In the genomic region with DNA sequence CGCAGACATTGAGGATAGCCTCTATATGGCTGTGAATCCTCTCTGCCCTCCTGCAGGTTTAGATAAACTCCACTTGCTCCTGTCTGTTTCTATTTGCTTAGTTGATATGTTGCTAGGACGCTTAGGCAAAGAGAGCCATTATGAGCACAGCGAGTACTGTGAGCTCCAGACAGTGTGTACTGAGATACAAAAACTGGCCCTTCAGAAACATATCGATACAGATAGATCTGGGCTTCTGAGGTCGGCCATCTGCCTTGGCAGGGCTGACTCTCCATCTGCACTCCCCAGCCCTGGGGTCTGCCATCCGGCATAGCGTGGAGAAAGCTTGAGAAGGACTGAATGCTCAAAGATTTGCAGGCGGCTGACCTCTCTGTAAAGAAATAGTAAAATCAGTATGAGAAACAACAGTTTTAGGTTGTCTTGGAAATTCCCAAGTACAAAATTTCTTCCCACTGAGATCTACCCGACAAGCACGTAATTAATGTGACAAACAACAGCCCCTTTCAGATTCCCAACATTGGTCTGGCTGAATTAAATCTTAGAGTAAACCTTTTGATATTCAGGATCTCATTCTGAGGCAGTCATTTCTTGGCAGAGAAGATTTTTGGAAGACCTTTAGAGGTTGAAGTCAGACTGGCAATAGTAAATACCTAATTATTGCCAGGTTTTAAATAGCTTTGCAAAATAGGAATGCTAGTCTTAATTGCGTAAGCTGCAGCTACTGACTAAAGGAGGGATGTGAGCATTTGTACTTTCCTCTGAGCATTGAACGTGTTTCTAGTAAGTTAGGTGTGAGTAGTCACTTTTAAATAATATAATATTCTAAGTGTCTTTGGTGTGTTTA, we compare ENCODE assay signal across 1 cellular context.
TF ChIP-seq lines count a peak whose summit lies in the region.

No MANE protein-coding gene starts in this region.

TF ChIP-seq in GM23338, 12 proteins besides CTCF, POLR2A, EP300 and RAD21:
- TF ChIP-seq STAT1 (IDR thresholded peaks at IDR 0.05; ENCODE audit: unreplicated experiment) (no peak), NANOG (IDR thresholded peaks at IDR 0.05; ENCODE audit: borderline replicate concordance) (no peak), JUNB (IDR thresholded peaks at IDR 0.05; ENCODE audit: unreplicated experiment) (no peak), CREB1 (CRISPR knock-in tag; IDR thresholded peaks at IDR 0.05; ENCODE audit: low read depth) (no peak), EZH2phosphoT487 (IDR thresholded peaks at IDR 0.05; ENCODE audit: unreplicated experiment) (no peak), EZH2 (IDR thresholded peaks at IDR 0.05; ENCODE audit: low read depth, unreplicated experiment) (no peak), POLR2AphosphoS5 (IDR thresholded peaks at IDR 0.05; ENCODE audit: low read depth) (no peak), ZNF114 (CRISPR knock-in tag; IDR thresholded peaks at IDR 0.05) (no peak), ZNF331 (CRISPR knock-in tag; IDR thresholded peaks at IDR 0.05; ENCODE audit: low read depth) (no peak), ETS1 (IDR thresholded peaks at IDR 0.05) (no peak)
- TF ChIP-seq, protein P1, sequence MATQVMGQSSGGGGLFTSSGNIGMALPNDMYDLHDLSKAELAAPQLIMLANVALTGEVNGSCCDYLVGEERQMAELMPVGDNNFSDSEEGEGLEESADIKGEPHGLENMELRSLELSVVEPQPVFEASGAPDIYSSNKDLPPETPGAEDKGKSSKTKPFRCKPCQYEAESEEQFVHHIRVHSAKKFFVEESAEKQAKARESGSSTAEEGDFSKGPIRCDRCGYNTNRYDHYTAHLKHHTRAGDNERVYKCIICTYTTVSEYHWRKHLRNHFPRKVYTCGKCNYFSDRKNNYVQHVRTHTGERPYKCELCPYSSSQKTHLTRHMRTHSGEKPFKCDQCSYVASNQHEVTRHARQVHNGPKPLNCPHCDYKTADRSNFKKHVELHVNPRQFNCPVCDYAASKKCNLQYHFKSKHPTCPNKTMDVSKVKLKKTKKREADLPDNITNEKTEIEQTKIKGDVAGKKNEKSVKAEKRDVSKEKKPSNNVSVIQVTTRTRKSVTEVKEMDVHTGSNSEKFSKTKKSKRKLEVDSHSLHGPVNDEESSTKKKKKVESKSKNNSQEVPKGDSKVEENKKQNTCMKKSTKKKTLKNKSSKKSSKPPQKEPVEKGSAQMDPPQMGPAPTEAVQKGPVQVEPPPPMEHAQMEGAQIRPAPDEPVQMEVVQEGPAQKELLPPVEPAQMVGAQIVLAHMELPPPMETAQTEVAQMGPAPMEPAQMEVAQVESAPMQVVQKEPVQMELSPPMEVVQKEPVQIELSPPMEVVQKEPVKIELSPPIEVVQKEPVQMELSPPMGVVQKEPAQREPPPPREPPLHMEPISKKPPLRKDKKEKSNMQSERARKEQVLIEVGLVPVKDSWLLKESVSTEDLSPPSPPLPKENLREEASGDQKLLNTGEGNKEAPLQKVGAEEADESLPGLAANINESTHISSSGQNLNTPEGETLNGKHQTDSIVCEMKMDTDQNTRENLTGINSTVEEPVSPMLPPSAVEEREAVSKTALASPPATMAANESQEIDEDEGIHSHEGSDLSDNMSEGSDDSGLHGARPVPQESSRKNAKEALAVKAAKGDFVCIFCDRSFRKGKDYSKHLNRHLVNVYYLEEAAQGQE (IDR thresholded peaks at IDR 0.05; ENCODE audit: unreplicated experiment), result no peak
- TF ChIP-seq, protein P2, sequence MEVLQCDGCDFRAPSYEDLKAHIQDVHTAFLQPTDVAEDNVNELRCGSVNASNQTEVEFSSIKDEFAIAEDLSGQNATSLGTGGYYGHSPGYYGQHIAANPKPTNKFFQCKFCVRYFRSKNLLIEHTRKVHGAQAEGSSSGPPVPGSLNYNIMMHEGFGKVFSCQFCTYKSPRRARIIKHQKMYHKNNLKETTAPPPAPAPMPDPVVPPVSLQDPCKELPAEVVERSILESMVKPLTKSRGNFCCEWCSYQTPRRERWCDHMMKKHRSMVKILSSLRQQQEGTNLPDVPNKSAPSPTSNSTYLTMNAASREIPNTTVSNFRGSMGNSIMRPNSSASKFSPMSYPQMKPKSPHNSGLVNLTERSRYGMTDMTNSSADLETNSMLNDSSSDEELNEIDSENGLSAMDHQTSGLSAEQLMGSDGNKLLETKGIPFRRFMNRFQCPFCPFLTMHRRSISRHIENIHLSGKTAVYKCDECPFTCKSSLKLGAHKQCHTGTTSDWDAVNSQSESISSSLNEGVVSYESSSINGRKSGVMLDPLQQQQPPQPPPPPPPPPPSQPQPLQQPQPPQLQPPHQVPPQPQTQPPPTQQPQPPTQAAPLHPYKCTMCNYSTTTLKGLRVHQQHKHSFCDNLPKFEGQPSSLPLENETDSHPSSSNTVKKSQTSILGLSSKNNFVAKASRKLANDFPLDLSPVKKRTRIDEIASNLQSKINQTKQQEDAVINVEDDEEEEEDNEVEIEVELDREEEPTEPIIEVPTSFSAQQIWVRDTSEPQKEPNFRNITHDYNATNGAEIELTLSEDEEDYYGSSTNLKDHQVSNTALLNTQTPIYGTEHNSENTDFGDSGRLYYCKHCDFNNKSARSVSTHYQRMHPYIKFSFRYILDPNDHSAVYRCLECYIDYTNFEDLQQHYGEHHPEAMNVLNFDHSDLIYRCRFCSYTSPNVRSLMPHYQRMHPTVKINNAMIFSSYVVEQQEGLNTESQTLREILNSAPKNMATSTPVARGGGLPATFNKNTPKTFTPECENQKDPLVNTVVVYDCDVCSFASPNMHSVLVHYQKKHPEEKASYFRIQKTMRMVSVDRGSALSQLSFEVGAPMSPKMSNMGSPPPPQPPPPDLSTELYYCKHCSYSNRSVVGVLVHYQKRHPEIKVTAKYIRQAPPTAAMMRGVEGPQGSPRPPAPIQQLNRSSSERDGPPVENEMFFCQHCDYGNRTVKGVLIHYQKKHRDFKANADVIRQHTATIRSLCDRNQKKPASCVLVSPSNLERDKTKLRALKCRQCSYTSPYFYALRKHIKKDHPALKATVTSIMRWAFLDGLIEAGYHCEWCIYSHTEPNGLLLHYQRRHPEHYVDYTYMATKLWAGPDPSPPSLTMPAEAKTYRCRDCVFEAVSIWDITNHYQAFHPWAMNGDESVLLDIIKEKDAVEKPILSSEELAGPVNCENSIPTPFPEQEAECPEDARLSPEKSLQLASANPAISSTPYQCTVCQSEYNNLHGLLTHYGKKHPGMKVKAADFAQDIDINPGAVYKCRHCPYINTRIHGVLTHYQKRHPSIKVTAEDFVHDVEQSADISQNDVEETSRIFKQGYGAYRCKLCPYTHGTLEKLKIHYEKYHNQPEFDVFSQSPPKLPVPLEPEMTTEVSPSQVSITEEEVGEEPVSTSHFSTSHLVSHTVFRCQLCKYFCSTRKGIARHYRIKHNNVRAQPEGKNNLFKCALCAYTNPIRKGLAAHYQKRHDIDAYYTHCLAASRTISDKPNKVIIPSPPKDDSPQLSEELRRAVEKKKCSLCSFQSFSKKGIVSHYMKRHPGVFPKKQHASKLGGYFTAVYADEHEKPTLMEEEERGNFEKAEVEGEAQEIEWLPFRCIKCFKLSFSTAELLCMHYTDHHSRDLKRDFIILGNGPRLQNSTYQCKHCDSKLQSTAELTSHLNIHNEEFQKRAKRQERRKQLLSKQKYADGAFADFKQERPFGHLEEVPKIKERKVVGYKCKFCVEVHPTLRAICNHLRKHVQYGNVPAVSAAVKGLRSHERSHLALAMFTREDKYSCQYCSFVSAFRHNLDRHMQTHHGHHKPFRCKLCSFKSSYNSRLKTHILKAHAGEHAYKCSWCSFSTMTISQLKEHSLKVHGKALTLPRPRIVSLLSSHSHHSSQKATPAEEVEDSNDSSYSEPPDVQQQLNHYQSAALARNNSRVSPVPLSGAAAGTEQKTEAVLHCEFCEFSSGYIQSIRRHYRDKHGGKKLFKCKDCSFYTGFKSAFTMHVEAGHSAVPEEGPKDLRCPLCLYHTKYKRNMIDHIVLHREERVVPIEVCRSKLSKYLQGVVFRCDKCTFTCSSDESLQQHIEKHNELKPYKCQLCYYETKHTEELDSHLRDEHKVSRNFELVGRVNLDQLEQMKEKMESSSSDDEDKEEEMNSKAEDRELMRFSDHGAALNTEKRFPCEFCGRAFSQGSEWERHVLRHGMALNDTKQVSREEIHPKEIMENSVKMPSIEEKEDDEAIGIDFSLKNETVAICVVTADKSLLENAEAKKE (CRISPR knock-in tag; IDR thresholded peaks at IDR 0.05), result no peak
